In the genomic region with DNA sequence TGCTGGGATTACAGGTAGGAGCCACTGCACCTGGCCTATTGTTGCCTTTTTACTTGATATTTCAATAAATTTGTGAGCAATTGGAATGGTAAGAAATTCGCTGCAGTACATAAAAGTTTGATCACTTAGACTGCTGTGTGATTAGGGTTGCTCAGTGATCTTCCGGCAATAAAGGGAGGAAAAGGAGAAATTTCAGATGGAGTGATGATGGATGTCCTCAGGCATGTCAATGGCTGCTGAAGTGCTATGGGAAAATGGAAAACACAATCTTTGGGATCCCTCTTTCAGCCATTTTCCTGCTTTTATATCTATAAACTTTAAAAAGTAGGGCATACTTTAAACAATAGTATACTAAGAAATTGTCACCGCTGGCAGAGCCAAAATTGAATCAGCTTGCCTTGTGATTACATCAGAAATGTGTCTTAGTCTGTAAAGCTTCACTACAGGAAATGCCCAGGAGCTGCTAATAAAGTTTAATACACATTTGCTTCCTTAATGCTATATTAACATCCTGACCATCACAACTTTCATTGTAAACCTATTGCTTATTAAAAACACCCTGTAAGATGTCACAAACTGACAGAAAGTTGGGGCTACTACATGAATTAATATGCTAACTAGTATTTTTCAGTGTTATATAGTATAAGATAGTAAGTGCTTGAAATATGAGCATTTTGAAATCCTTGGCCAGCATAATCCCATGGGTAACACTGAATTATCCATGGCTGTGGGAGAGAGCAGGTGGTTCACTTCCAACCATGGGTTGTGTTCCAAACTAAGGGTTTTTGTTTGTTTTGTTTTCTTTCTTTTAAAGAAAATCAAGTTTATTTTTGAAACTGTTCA, we compare ENCODE assay signal across 14 cellular contexts. TPM values are rescaled to one million over a fixed set of nuclear protein-coding genes. Genes with fewer than 3 reads are reported as not detected.
DNase-seq lines count a peak whose midpoint lies in the region; ATAC-seq and TF ChIP-seq lines count a peak whose summit lies in the region.
"Had no signal": no experiment of that assay in that cellular context is flagged by ENCODE, and none has a peak within 500 bp of the region (broad histone marks: within the 10 kb centered on the region; RNA-seq: fewer than 3 reads in every experiment).

No MANE protein-coding gene starts in this region.

- peak overlapping the region in 6 of 11 experiments; percentile 24 to 65 (median 62); a peak in 8 of 22 replicates for H3K27ac ChIP-seq in BLaER1 treated with 17β-estradiol and CSF1 and Interleukin-3, amounts not matched to agents 10 nM and 100 nM
- H3K27ac ChIP-seq in HL-60 (replicated peaks) (peak overlapping the region; percentile 55), osteoblast (ENCODE audit: low read depth, low read length) (peak overlapping the region; percentile 12), trophoblast cell (ENCODE audit: low read depth, low read length) (no peak overlapping the region)

- no peak overlapping the region for H2BK5ac ChIP-seq in trophoblast cell (ENCODE audit: low read depth, low read length, poor library complexity)

- peaks cover 0 to 4% (median 0%) of the 10 kb centered on the region in 11 experiments; a peak in 1 of 22 replicates for H3K27me3 ChIP-seq in BLaER1 treated with 17β-estradiol and CSF1 and Interleukin-3, amounts not matched to agents 10 nM and 100 nM
- H3K27me3 ChIP-seq in HL-60 (ENCODE audit: insufficient read depth, poor library complexity, severe bottlenecking), result no peaks in the 10 kb centered on the region
- H3K27me3 ChIP-seq in osteoblast (ENCODE audit: insufficient read depth, low read length), result no peaks in the 10 kb centered on the region
- H3K27me3 ChIP-seq in trophoblast cell (ENCODE audit: insufficient read depth, low read length), result no peaks in the 10 kb centered on the region

- POLR2A ChIA-PET in activated CD4-positive, alpha-beta memory T cell treated with anti-CD3 and anti-CD28 coated beads, Interleukin-2, amount 10 ng/mL, durations not matched to agents 7 days and 5 days (lab: Charles Lee), result no interaction called here

- no peak overlapping the region for H4K91ac ChIP-seq in trophoblast cell (ENCODE audit: low read depth, low read length)

- H2BK12ac ChIP-seq in trophoblast cell (ENCODE audit: low read length), result no peak overlapping the region

- peak overlapping the region; percentile 76 for H3K27ac Mint-ChIP-seq in chondrocyte (ENCODE audit: unreplicated experiment)
- H3K27ac Mint-ChIP-seq in activated CD4-positive, alpha-beta memory T cell treated with anti-CD3 and anti-CD28 coated beads, Interleukin-2, amount 10 ng/mL, durations not matched to agents 7 days and 5 days, result no peak overlapping the region
- H3K27ac Mint-ChIP-seq: activated T-helper 2 cell treated with anti-CD3 and anti-CD28 coated beads, Interferon-gamma antibody, Interleukin-2, Interleukin-4, amounts not matched to agents 10 μg/mL and 5 μg/mL and 100 μg/mL, durations not matched to agents 14 hours and 24 hours and 36 hours; CD4-positive, CD25-positive, alpha-beta regulatory T cell; stimulated activated naive B cell treated with anti-CD40 and anti-IgM and Interleukin-4, amounts not matched to agents 10 μg/mL and 1 μg/mL and 100 μg/mL, for 72 hours; T-helper 17 cell had no signal

- H3K18ac ChIP-seq in trophoblast cell (ENCODE audit: low read length), result no peak overlapping the region

- CTCF ChIA-PET in activated CD4-positive, alpha-beta memory T cell treated with anti-CD3 and anti-CD28 coated beads, Interleukin-2, amount 10 ng/mL, durations not matched to agents 7 days and 5 days (lab: Charles Lee), result interaction anchor here (1.0 kb wide), 1 partner anchor 25 kb away, joined by 3 read pairs; no protein-coding TSS in a partner anchor

- H3K36me3 ChIP-seq in BLaER1 treated with 17β-estradiol and CSF1 and Interleukin-3, amounts not matched to agents 10 nM and 100 nM, result no peaks in the 10 kb centered on the region
- H3K36me3 ChIP-seq in osteoblast (ENCODE audit: insufficient read depth, low read length) (no peaks in the 10 kb centered on the region), trophoblast cell (ENCODE audit: control insufficient read depth in 1 of 2, insufficient read depth in 2 of 2, low read length in 2 of 2) (no peaks in the 10 kb centered on the region)

- H3K4me3 Mint-ChIP-seq in chondrocyte (ENCODE audit: unreplicated experiment), result no peak overlapping the region
- no peak overlapping the region for H3K4me3 Mint-ChIP-seq in activated CD4-positive, alpha-beta memory T cell treated with anti-CD3 and anti-CD28 coated beads, Interleukin-2, amount 10 ng/mL, durations not matched to agents 7 days and 5 days
- H3K4me3 Mint-ChIP-seq: CD4-positive, CD25-positive, alpha-beta regulatory T cell; stimulated activated naive B cell treated with anti-CD40 and anti-IgM and Interleukin-4, amounts not matched to agents 10 μg/mL and 1 μg/mL and 100 μg/mL, for 72 hours; T-helper 17 cell had no signal

- H3K36me3 Mint-ChIP-seq in chondrocyte (ENCODE audit: low read depth), result no peaks in the 10 kb centered on the region
- H3K36me3 Mint-ChIP-seq in activated CD4-positive, alpha-beta memory T cell treated with anti-CD3 and anti-CD28 coated beads, Interleukin-2, amount 10 ng/mL, durations not matched to agents 7 days and 5 days (ENCODE audit: low read depth), result no peaks in the 10 kb centered on the region
- H3K36me3 Mint-ChIP-seq: CD4-positive, CD25-positive, alpha-beta regulatory T cell; stimulated activated naive B cell treated with anti-CD40 and anti-IgM and Interleukin-4, amounts not matched to agents 10 μg/mL and 1 μg/mL and 100 μg/mL, for 72 hours had no signal

- no peak for TF ChIP-seq CTCF in HL-60 (IDR thresholded peaks at IDR 0.05; ENCODE audit: insufficient read depth, low read length)
- TF ChIP-seq CTCF in chondrocyte (IDR thresholded peaks at IDR 0.05), result no peak
- TF ChIP-seq CTCF in osteoblast (IDR thresholded peaks at IDR 0.05; ENCODE audit: extremely low read depth, low read depth, low read length), result no peak

- H3K4ac ChIP-seq in trophoblast cell (ENCODE audit: low read depth, low read length), result no peak overlapping the region

- H3K79me1 ChIP-seq in trophoblast cell (ENCODE audit: low read length), result peaks cover 9% of the 10 kb centered on the region

- no peaks in the 10 kb centered on the region for H4K20me1 ChIP-seq in BLaER1 treated with 17β-estradiol and CSF1 and Interleukin-3, amounts not matched to agents 10 nM and 100 nM
- peaks cover 18% of the 10 kb centered on the region for H4K20me1 ChIP-seq in osteoblast (ENCODE audit: insufficient read depth, low read length)

- no peak overlapping the region for H3K23ac ChIP-seq in trophoblast cell (ENCODE audit: low read length)

- no CpG with 5 or more reads among the region's 3 CpGs for WGBS in trophoblast cell (ENCODE audit: extremely low coverage, insufficient coverage, insufficient read length)

- no peak overlapping the region for H2BK120ac ChIP-seq in trophoblast cell (ENCODE audit: insufficient read depth, low read length, poor library complexity)

- H3K27me3 Mint-ChIP-seq in chondrocyte (ENCODE audit: low read depth), result no peaks in the 10 kb centered on the region
- peaks cover 11% of the 10 kb centered on the region for H3K27me3 Mint-ChIP-seq in activated CD4-positive, alpha-beta memory T cell treated with anti-CD3 and anti-CD28 coated beads, Interleukin-2, amount 10 ng/mL, durations not matched to agents 7 days and 5 days
- H3K27me3 Mint-ChIP-seq: stimulated activated naive B cell treated with anti-CD40 and anti-IgM and Interleukin-4, amounts not matched to agents 10 μg/mL and 1 μg/mL and 100 μg/mL, for 72 hours had no signal

- peaks cover 69% of the 10 kb centered on the region for H3K4me1 Mint-ChIP-seq in chondrocyte (ENCODE audit: low read depth)
- H3K4me1 Mint-ChIP-seq in activated CD4-positive, alpha-beta memory T cell treated with anti-CD3 and anti-CD28 coated beads, Interleukin-2, amount 10 ng/mL, durations not matched to agents 7 days and 5 days, result peaks cover 21% of the 10 kb centered on the region

- ATAC-seq in GM18511 (IDR thresholded peaks at IDR 0.05; ENCODE audit: unreplicated experiment) (no peak), HG03280 (IDR thresholded peaks at IDR 0.05; ENCODE audit: unreplicated experiment) (no peak)
- ATAC-seq: stimulated activated naive B cell treated with anti-CD40 and anti-IgM and Interleukin-4, amounts not matched to agents 10 μg/mL and 1 μg/mL and 100 μg/mL, for 72 hours; T-helper 17 cell had no signal

- H3K14ac ChIP-seq in trophoblast cell (ENCODE audit: low read length), result no peak overlapping the region

- H3K79me2 ChIP-seq in osteoblast (ENCODE audit: insufficient read depth, low read length), result peaks cover 86% of the 10 kb centered on the region
- no peaks in the 10 kb centered on the region for H3K79me2 ChIP-seq in trophoblast cell (ENCODE audit: control insufficient read depth, insufficient read depth, low read length, poor library complexity)

- H3K4me1 ChIP-seq in BLaER1 treated with 17β-estradiol and CSF1 and Interleukin-3, amounts not matched to agents 10 nM and 100 nM, result peaks cover 23 to 77% (median 32%) of the 10 kb centered on the region in 10 experiments
- peaks cover 64% of the 10 kb centered on the region for H3K4me1 ChIP-seq in osteoblast (ENCODE audit: insufficient read depth, low read length)
- peaks cover 4% of the 10 kb centered on the region in 2 experiments for H3K4me1 ChIP-seq in trophoblast cell (ENCODE audit: control insufficient read depth in 1 of 2, insufficient read depth in 2 of 2, low read length in 2 of 2)

- H3K4me3 ChIP-seq in BLaER1 treated with 17β-estradiol and CSF1 and Interleukin-3, amounts not matched to agents 10 nM and 100 nM, result no peak overlapping the region
- H3K4me3 ChIP-seq in HL-60 (replicated peaks; ENCODE audit: insufficient read depth, low read length) (no peak overlapping the region), osteoblast (ENCODE audit: insufficient read depth, low read length) (no peak overlapping the region), trophoblast cell (ENCODE audit: low read depth, low read length) (no peak overlapping the region)

- DNase-seq in HL-60 (ENCODE audit: low read depth in 1 of 2, low spot score in 1 of 2), result no peak
- no peak for DNase-seq in chondrocyte (ENCODE audit: low spot score)
- no peak for DNase-seq in osteoblast (ENCODE audit: insufficient read length, low spot score, missing footprints)
- DNase-seq in trophoblast cell, result no peak
- no peak for DNase-seq in activated CD4-positive, alpha-beta memory T cell treated with anti-CD3 and anti-CD28 coated beads, Interleukin-2, amount 10 ng/mL, durations not matched to agents 7 days and 5 days
- DNase-seq: activated CD4-positive, alpha-beta T cell treated with anti-CD3 and anti-CD28 coated beads, Interleukin-2, amount 50 U/mL, for 1 hour; CD4-positive, CD25-positive, alpha-beta regulatory T cell; stimulated activated CD4-positive, alpha-beta T cell treated with anti-CD3 and anti-CD28 coated beads, Interleukin-4, amount 100 ng/mL, for 1 hour; stimulated activated naive B cell treated with anti-CD40 and anti-IgM and Interleukin-4, amounts not matched to agents 10 μg/mL and 1 μg/mL and 100 μg/mL, for 72 hours; T-helper 17 cell had no signal

- H4K8ac ChIP-seq in trophoblast cell (ENCODE audit: low read depth, low read length), result no peak overlapping the region

- no peak overlapping the region for H2AK5ac ChIP-seq in trophoblast cell (ENCODE audit: low read length)

- H2AFZ ChIP-seq in osteoblast (ENCODE audit: low read length) (no peak overlapping the region), trophoblast cell (ENCODE audit: insufficient read depth, low read length, poor library complexity) (no peak overlapping the region)

- peak overlapping the region in 2 of 11 experiments; percentile 1 to 22; a peak in 2 of 22 replicates for H3K9ac ChIP-seq in BLaER1 treated with 17β-estradiol and CSF1 and Interleukin-3, amounts not matched to agents 10 nM and 100 nM
- H3K9ac ChIP-seq in trophoblast cell (ENCODE audit: low read length), result no peak overlapping the region

- H3K9me3 Mint-ChIP-seq in chondrocyte (ENCODE audit: low read depth), result no peaks in the 10 kb centered on the region
- no peaks in the 10 kb centered on the region for H3K9me3 Mint-ChIP-seq in activated CD4-positive, alpha-beta memory T cell treated with anti-CD3 and anti-CD28 coated beads, Interleukin-2, amount 10 ng/mL, durations not matched to agents 7 days and 5 days
- H3K9me3 Mint-ChIP-seq: activated T-helper 2 cell treated with anti-CD3 and anti-CD28 coated beads, Interferon-gamma antibody, Interleukin-2, Interleukin-4, amounts not matched to agents 10 μg/mL and 5 μg/mL and 100 μg/mL, durations not matched to agents 14 hours and 24 hours and 36 hours; CD4-positive, CD25-positive, alpha-beta regulatory T cell; stimulated activated naive B cell treated with anti-CD40 and anti-IgM and Interleukin-4, amounts not matched to agents 10 μg/mL and 1 μg/mL and 100 μg/mL, for 72 hours had no signal

- H4K12ac ChIP-seq in trophoblast cell (ENCODE audit: low read depth, low read length), result no peak overlapping the region

- H3K4me2 ChIP-seq in BLaER1 treated with 17β-estradiol and CSF1 and Interleukin-3, amounts not matched to agents 10 nM and 100 nM, result peak overlapping the region; percentile 6 to 91 (median 55); a peak in 20 of 22 replicates
- H3K4me2 ChIP-seq in osteoblast (ENCODE audit: insufficient read depth, low read length), result no peak overlapping the region
- no peak overlapping the region for H3K4me2 ChIP-seq in trophoblast cell (ENCODE audit: low read length)

- H3K9me3 ChIP-seq in BLaER1 treated with 17β-estradiol and CSF1 and Interleukin-3, amounts not matched to agents 10 nM and 100 nM (replicated peaks in 1 of 11), result no peaks in the 10 kb centered on the region
- no peaks in the 10 kb centered on the region for H3K9me3 ChIP-seq in osteoblast (ENCODE audit: low read depth, low read length)
- no peaks in the 10 kb centered on the region for H3K9me3 ChIP-seq in trophoblast cell (ENCODE audit: insufficient read depth, low read depth, low read length)

RNA-seq across cellular contexts. Expression of a gene that starts 13.8 kb away (rescaled TPM):
- 6.1 to 6.4 TPM (median 6.3 TPM) in 3 replicates for total RNA-seq in chondrocyte
- 9.8 and 10.3 TPM in 2 replicates for total RNA-seq in osteoblast
- polyA plus RNA-seq in trophoblast cell (2013), result 3.3 and 3.9 TPM in 2 replicates
- total RNA-seq in activated CD4-positive, alpha-beta memory T cell treated with anti-CD3 and anti-CD28 coated beads, Interleukin-2, amount 10 ng/mL, durations not matched to agents 7 days and 5 days, result 10 to 100 TPM; 30.3 to 30.9 TPM

RNA-seq across cellular contexts. Expression of a gene that starts 20.9 kb away (rescaled TPM):
- total RNA-seq in chondrocyte (68.0 to 160 TPM (median 74.4 TPM) in 3 replicates), osteoblast (59.0 and 71.0 TPM in 2 replicates)
- 15.8 and 15.9 TPM in 2 replicates for polyA plus RNA-seq in trophoblast cell (2013)
- total RNA-seq in activated CD4-positive, alpha-beta memory T cell treated with anti-CD3 and anti-CD28 coated beads, Interleukin-2, amount 10 ng/mL, durations not matched to agents 7 days and 5 days, result 1 to 10 TPM; 1.4 to 1.7 TPM
- total RNA-seq: CD4-positive, CD25-positive, alpha-beta regulatory T cell; T-helper 17 cell had no signal
- polyA plus RNA-seq: CD4-positive, CD25-positive, alpha-beta regulatory T cell had no signal

Comparison
In these comparisons a context has a peak if more than half of its experiments do, and no peak if none do; other contexts are left out.
1. H3K4me2 ChIP-seq: peak in BLaER1 treated with 17β-estradiol and CSF1 and Interleukin-3, amounts not matched to agents 10 nM and 100 nM (11 of 11); none in osteoblast (single experiment) and trophoblast cell (single experiment).
2. RNA of a gene that starts 20.9 kb away (total RNA-seq): 68.0 to 160 TPM in chondrocyte and 59.0 to 71.0 TPM in osteoblast; 1.4 to 1.7 TPM in activated CD4-positive, alpha-beta memory T cell treated with anti-CD3 and anti-CD28 coated beads, Interleukin-2, amount 10 ng/mL, durations not matched to agents 7 days and 5 days; every median in the first group is over 10 times any median in the second.